In the genomic region with DNA sequence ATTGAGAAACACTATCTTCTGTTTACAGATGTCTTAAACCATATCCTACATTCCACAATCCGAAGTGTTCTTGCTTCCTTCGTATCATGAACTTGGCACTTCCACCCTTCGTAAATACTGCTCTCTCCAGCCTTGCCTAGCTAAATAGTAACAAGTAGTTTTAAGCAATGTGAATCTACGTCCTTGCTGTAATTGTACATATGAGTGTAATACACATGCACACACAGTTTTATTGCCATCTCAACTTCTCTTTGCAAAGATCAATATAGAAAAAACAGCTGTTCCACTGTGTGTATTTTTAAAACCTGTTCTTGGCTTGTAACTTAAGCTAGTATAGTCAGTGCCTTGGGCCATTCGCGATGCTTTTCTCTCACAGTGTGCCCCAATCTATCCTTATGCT, we compare ENCODE assay signal across 8 cellular contexts.
"Had no signal": no experiment of that assay in that cellular context is flagged by ENCODE, and none has a peak within 500 bp of the region (broad histone marks: within the 10 kb centered on the region; RNA-seq: fewer than 3 reads in every experiment).

No MANE protein-coding gene starts in this region.

- ATAC-seq: HepG2, K562 had no signal

- H3K36me3 Mint-ChIP-seq: IgD-negative memory B cell had no signal

- H3K4me2 ChIP-seq: KMS-11 had no signal

- DNase-seq: IMR-90, KBM-7, KG1 had no signal

- H3K4me3 Mint-ChIP-seq: IgD-negative memory B cell had no signal

- H3K27ac ChIP-seq: HL-60, KMS-11 had no signal

- H3K4me1 Mint-ChIP-seq: IgD-negative memory B cell had no signal

- H3K27me3 Mint-ChIP-seq: IgD-negative memory B cell had no signal

- H3K27ac Mint-ChIP-seq: IgD-negative memory B cell had no signal

- H3K4me3 ChIP-seq: K562 had no signal
